In the genomic region with DNA sequence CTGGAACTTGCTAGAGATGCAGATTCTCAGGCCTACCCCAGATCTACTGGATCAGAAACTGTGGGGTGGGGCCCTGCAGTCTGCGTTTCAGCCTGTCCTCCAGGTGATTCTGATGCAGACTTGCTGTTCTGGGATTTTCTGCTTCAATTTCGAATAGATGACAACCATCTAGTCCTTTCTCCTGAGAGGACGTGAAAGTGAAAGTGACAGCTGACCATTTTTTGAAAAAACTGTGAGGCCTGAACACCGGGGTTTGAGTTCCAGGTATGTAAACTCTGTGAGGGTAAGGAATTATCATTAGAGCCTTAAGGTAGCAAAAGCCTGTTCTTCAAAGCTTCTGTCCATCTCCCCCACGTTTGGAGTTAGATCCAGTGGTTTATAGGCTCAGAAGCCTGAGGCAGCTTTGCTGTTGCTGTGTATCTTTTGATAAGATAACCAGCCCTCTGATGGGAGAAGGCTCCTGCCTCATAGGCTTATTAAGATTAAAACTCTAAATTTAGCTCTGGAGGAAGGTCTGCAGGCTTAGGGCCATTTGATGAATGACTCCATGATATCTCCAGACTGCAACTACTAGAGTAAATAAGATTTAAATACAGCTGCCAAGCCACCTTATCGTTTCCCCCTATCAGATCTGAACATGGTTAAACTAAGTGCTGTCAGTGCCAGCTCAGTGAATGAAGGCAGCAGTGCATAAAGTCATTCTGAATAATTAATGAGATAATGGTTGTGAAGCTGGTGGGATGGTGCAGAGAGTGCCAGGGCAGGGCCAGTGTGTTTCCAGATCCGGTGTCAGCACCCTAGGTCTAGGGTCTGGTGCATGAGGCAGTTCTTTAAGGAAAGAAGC, we compare ENCODE assay signal across 20 cellular contexts.
DNase-seq lines count a peak whose midpoint lies in the region; ATAC-seq and TF ChIP-seq lines count a peak whose summit lies in the region.
"Had no signal": no experiment of that assay in that cellular context is flagged by ENCODE, and none has a peak within 500 bp of the region (broad histone marks: within the 10 kb centered on the region; RNA-seq: fewer than 3 reads in every experiment).

No MANE protein-coding gene starts in this region.

- DNase-seq in DMS153 (lab: John Stamatoyannopoulos, UW), result peak; percentile 91
- DNase-seq in NCI-H1105 (lab: John Stamatoyannopoulos, UW), result peak; percentile 89
- peak; percentile 13 for DNase-seq in NCI-H446 treated with DMSO at 0.1 percent for 48 hours (lab: John Stamatoyannopoulos, UW)
- DNase-seq in T-cell, result no peak
- no peak for DNase-seq in activated T-cell treated with anti-CD3 and anti-CD28 coated beads, Interleukin-2, amount 50 U/mL, for 4 hours
- DNase-seq in NOMO-1 treated with DMSO at 0.1 percent for 48 hours (lab: John Stamatoyannopoulos, UW; ENCODE audit: unreplicated experiment), result no peak
- DNase-seq in naive thymus-derived CD4-positive, alpha-beta T cell, result no peak
- DNase-seq: activated CD4-positive, alpha-beta T cell treated with anti-CD3 and anti-CD28 coated beads, Interleukin-2, amount 50 U/mL, for 4 hours; amniotic stem cell; colonic mucosa; islet precursor cell; midbrain; NCI-H1048; stimulated activated CD4-positive, alpha-beta T cell treated with anti-CD3 and anti-CD28 coated beads, Interleukin-4, amount 100 ng/mL, for 4 hours; transverse colon had no signal

- H3K27me3 Mint-ChIP-seq in brain (no peaks in the 10 kb centered on the region), T-cell (no peaks in the 10 kb centered on the region)
- no peaks in the 10 kb centered on the region for H3K27me3 Mint-ChIP-seq in activated T-cell treated with anti-CD3 and anti-CD28 coated beads, Interleukin-2, amount 50 U/mL, for 4 hours (ENCODE audit: low read depth)
- peaks cover 0 to 6% (median 0%) of the 10 kb centered on the region in 5 donors for H3K27me3 Mint-ChIP-seq in naive thymus-derived CD4-positive, alpha-beta T cell

- H3K27ac Mint-ChIP-seq in brain, result peak overlapping the region in 4 of 5 experiments; percentile 4 to 92 (median 22)
- no peak overlapping the region for H3K27ac Mint-ChIP-seq in T-cell
- peak overlapping the region in 1 of 9 donors; percentile 10 for H3K27ac Mint-ChIP-seq in naive thymus-derived CD4-positive, alpha-beta T cell
- H3K27ac Mint-ChIP-seq: T-helper 2 cell treated with Interferon-gamma antibody and Interleukin-4, amounts not matched to agents 5 μg/mL and 100 μg/mL, for 36 hours had no signal

- no peak for ATAC-seq in T-cell (replicated peaks in 1 of 4)
- ATAC-seq in activated T-cell treated with anti-CD3 and anti-CD28 coated beads, Interleukin-2, amount 50 U/mL, for 4 hours, result no peak
- ATAC-seq in naive thymus-derived CD4-positive, alpha-beta T cell, result no peak
- ATAC-seq: HepG2 had no signal

- H3K27ac ChIP-seq in naive thymus-derived CD4-positive, alpha-beta T cell (ENCODE audit: low read depth, low read length), result no peak overlapping the region
- H3K27ac ChIP-seq: BLaER1 treated with 17β-estradiol and CSF1 and Interleukin-3, amounts not matched to agents 10 nM and 100 nM; colonic mucosa; RWPE1; transverse colon had no signal

- H3K4me3 ChIP-seq in naive thymus-derived CD4-positive, alpha-beta T cell (ENCODE audit: low read length), result no peak overlapping the region
- H3K4me3 ChIP-seq: BLaER1 treated with 17β-estradiol and CSF1 and Interleukin-3, amounts not matched to agents 10 nM and 100 nM; colonic mucosa; transverse colon had no signal

- H3K36me3 ChIP-seq in naive thymus-derived CD4-positive, alpha-beta T cell (ENCODE audit: control insufficient read depth in 2 of 3, insufficient read depth in 3 of 3, low read length in 3 of 3), result no peaks in the 10 kb centered on the region
- H3K36me3 ChIP-seq: BLaER1 treated with 17β-estradiol and CSF1 and Interleukin-3, amounts not matched to agents 10 nM and 100 nM; colonic mucosa; transverse colon had no signal

- intact Hi-C loops in naive thymus-derived CD4-positive, alpha-beta T cell (cut with micrococcal nuclease), result no loop called here

- POLR2A ChIA-PET in T-cell (lab: Charles Lee), result no interaction called here
- POLR2A ChIA-PET in naive thymus-derived CD4-positive, alpha-beta T cell (lab: Charles Lee), result no interaction called here

- H3K4me3 Mint-ChIP-seq in brain (no peak overlapping the region), T-cell (no peak overlapping the region)
- H3K4me3 Mint-ChIP-seq in activated T-cell treated with anti-CD3 and anti-CD28 coated beads, Interleukin-2, amount 50 U/mL, for 4 hours, result no peak overlapping the region
- H3K4me3 Mint-ChIP-seq in naive thymus-derived CD4-positive, alpha-beta T cell, result peak overlapping the region in 1 of 10 donors; percentile 7
- H3K4me3 Mint-ChIP-seq: T-helper 2 cell treated with Interferon-gamma antibody and Interleukin-4, amounts not matched to agents 5 μg/mL and 100 μg/mL, for 36 hours had no signal

- H3K4me1 Mint-ChIP-seq in brain (peaks cover 28% of the 10 kb centered on the region), T-cell (peaks cover 5 to 11% (median 7%) of the 10 kb centered on the region in 3 donors)
- peaks cover 4% of the 10 kb centered on the region for H3K4me1 Mint-ChIP-seq in activated T-cell treated with anti-CD3 and anti-CD28 coated beads, Interleukin-2, amount 50 U/mL, for 4 hours (ENCODE audit: low read depth)
- H3K4me1 Mint-ChIP-seq in naive thymus-derived CD4-positive, alpha-beta T cell, result peaks cover 0 to 5% (median 3%) of the 10 kb centered on the region in 7 donors

- H3K9me3 ChIP-seq in naive thymus-derived CD4-positive, alpha-beta T cell (ENCODE audit: control insufficient read depth in 2 of 3, low read length in 3 of 3), result no peaks in the 10 kb centered on the region
- H3K9me3 ChIP-seq: BLaER1 treated with 17β-estradiol and CSF1 and Interleukin-3, amounts not matched to agents 10 nM and 100 nM; colonic mucosa; transverse colon had no signal

- TF ChIP-seq CTCF in brain (conservative IDR thresholded peaks at IDR 0.05), result no peak

- CTCF ChIA-PET in T-cell (lab: Charles Lee), result no interaction called here
- CTCF ChIA-PET in naive thymus-derived CD4-positive, alpha-beta T cell (lab: Charles Lee), result no interaction called here

- no peaks in the 10 kb centered on the region for H3K27me3 ChIP-seq in naive thymus-derived CD4-positive, alpha-beta T cell (ENCODE audit: control insufficient read depth in 2 of 2, insufficient read depth in 2 of 2, low read length in 2 of 2)
- H3K27me3 ChIP-seq: BLaER1 treated with 17β-estradiol and CSF1 and Interleukin-3, amounts not matched to agents 10 nM and 100 nM; colonic mucosa; transverse colon had no signal

- no peaks in the 10 kb centered on the region for H3K4me1 ChIP-seq in naive thymus-derived CD4-positive, alpha-beta T cell (ENCODE audit: control insufficient read depth in 2 of 2, insufficient read depth in 2 of 2, low read length in 2 of 2)
- H3K4me1 ChIP-seq: colonic mucosa, transverse colon had no signal

- H3K9me3 Mint-ChIP-seq in brain, result peaks cover 2 to 13% (median 6%) of the 10 kb centered on the region in 5 experiments
- H3K9me3 Mint-ChIP-seq in T-cell, result no peaks in the 10 kb centered on the region
- peaks cover 4% of the 10 kb centered on the region for H3K9me3 Mint-ChIP-seq in activated T-cell treated with anti-CD3 and anti-CD28 coated beads, Interleukin-2, amount 50 U/mL, for 4 hours
- H3K9me3 Mint-ChIP-seq in naive thymus-derived CD4-positive, alpha-beta T cell, result peaks cover 0 to 1% (median 0%) of the 10 kb centered on the region in 11 donors
- H3K9me3 Mint-ChIP-seq: T-helper 2 cell treated with Interferon-gamma antibody and Interleukin-4, amounts not matched to agents 5 μg/mL and 100 μg/mL, for 36 hours had no signal

- H3K36me3 Mint-ChIP-seq in brain (no peaks in the 10 kb centered on the region), T-cell (peaks cover 3% of the 10 kb centered on the region)
- H3K36me3 Mint-ChIP-seq in activated T-cell treated with anti-CD3 and anti-CD28 coated beads, Interleukin-2, amount 50 U/mL, for 4 hours (ENCODE audit: insufficient read depth), result no peaks in the 10 kb centered on the region
- H3K36me3 Mint-ChIP-seq in naive thymus-derived CD4-positive, alpha-beta T cell, result no peaks in the 10 kb centered on the region

Comparison
In these comparisons a context has a peak if more than half of its experiments do, and no peak if none do; other contexts are left out.
1. DNase-seq: peak in DMS153 (single experiment), NCI-H1105 (single experiment) and NCI-H446 treated with DMSO at 0.1 percent for 48 hours (single experiment); none in T-cell (0 of 34), activated T-cell treated with anti-CD3 and anti-CD28 coated beads, Interleukin-2, amount 50 U/mL, for 4 hours (single experiment), NOMO-1 treated with DMSO at 0.1 percent for 48 hours (single experiment) and naive thymus-derived CD4-positive, alpha-beta T cell (0 of 9).
2. H3K27ac Mint-ChIP-seq: peak in brain (4 of 5); none in T-cell (0 of 2).